Comparison of ENCODE assay signal across 9 cellular contexts in the genomic region with DNA sequence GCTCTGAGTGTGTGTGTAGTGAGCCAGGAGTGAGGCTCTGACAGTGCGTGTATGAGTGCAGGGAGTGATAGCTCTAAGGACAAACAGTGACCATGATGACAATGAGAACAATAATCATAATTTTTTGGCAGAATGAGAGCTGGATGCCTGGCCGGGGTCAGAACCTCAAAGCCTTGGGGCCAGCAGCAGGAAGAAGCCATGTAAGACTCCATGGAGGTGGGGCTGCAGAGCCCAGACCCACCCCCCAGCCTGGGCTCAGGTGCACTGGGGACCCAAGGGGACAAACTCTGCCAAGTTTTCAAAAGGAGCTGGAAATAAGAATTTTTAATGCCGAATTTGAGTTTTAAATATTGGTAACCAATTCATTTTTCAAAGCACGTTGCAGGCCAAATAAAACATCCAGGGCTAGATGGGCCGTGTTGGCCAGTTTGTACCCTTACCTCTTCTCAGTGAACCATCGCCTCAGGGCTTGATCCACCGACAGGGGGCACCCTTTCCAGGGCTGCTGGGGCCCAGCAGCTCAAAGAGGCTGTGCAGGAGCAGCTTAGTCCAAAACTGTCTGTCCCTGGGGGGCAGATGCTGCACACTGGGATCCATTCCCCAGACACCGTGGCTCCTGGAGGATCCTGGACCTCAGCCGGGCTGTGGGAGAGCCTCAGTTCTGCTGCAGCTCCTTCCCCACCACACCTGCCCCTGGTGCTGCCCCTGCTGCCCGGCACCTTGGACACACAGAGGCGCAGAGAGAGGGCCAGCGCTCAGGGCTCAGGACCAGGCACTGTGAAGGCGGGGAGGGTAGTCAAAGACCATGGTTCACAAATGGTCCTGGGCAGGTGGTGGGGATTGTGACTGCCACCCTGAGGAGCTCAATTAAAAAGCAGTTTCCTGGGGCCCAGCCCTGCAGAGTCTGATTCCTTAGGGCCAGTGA.
DNase-seq lines count a peak whose midpoint lies in the region; ATAC-seq and TF ChIP-seq lines count a peak whose summit lies in the region.
"Had no signal": no experiment of that assay in that cellular context is flagged by ENCODE, and none has a peak within 500 bp of the region (broad histone marks: within the 10 kb centered on the region; RNA-seq: fewer than 3 reads in every experiment).

No MANE protein-coding gene starts in this region.

- H3K4me3 ChIP-seq in AG10803 (ENCODE audit: low read length) = no peak overlapping the region
- H3K4me3 ChIP-seq in GM12864 (ENCODE audit: low read depth, low read length) = no peak overlapping the region
- no peak overlapping the region for H3K4me3 ChIP-seq in right cardiac atrium (ENCODE audit: low read length)

- no peak overlapping the region for H3K27ac ChIP-seq in right cardiac atrium (ENCODE audit: low read length)

- 47% methylated on average over 13 of the region's 13 CpGs for WGBS in right cardiac atrium

- intact Hi-C loops in right cardiac atrium (cut with DNase I) = no loop called here

- ATAC-seq in right cardiac atrium = no peak

- no peaks in the 10 kb centered on the region for H3K27me3 ChIP-seq in right cardiac atrium (ENCODE audit: control insufficient read depth, insufficient read depth)

- DNase-seq in AG10803 (ENCODE audit: low read depth) (no peak), GM12864 (ENCODE audit: low read depth) (no peak), SK-N-DZ (ENCODE audit: low spot score) (peak; percentile 24), islet precursor cell (peak; percentile 69), DMS79 (lab: John Stamatoyannopoulos, UW) (no peak), SHP77 treated with DMSO at 0.1 percent for 48 hours (lab: John Stamatoyannopoulos, UW) (no peak), SIG-M5 (lab: John Stamatoyannopoulos, UW) (no peak), right cardiac atrium (no peak)
- DNase-seq: activated effector memory CD4-positive, alpha-beta T cell treated with anti-CD3 and anti-CD28 coated beads, Interleukin-2, amount 50 U/mL, for 16 hours had no signal

- TF ChIP-seq CTCF in AG10803 (conservative IDR thresholded peaks at IDR 0.05; ENCODE audit: low read length) = peak; percentile 36
- peak; percentile 60 for TF ChIP-seq CTCF in GM12864 (IDR thresholded peaks at IDR 0.05; ENCODE audit: low read depth, low read length, missing control alignments)

- H3K9me3 ChIP-seq in right cardiac atrium (ENCODE audit: control insufficient read depth, low read length) = no peaks in the 10 kb centered on the region

- no peaks in the 10 kb centered on the region for H3K4me1 ChIP-seq in right cardiac atrium (ENCODE audit: control insufficient read depth, insufficient read depth, low read length)

Comparison
In these comparisons a context has a peak if more than half of its experiments do, and no peak if none do; other contexts are left out.
1. DNase-seq: peak in SK-N-DZ (single experiment) and islet precursor cell (single experiment); none in AG10803 (single experiment), GM12864 (single experiment), DMS79 (single experiment), SHP77 treated with DMSO at 0.1 percent for 48 hours (single experiment), SIG-M5 (single experiment) and right cardiac atrium (0 of 3).